9 cellular contexts compared by ENCODE assay signal in genomic region chr2:25700221-25700660, GRCh38. TPM values are rescaled to one million over a fixed set of nuclear protein-coding genes. Genes with fewer than 3 reads are reported as not detected.
DNase-seq lines count a peak whose midpoint lies in the region; ATAC-seq, FAIRE-seq and TF ChIP-seq lines count a peak whose summit lies in the region.
"Had no signal": no experiment of that assay in that cellular context is flagged by ENCODE, and none has a peak within 500 bp of the region (broad histone marks: within the 10 kb centered on the region; RNA-seq: fewer than 3 reads in every experiment).

No MANE protein-coding gene starts in this region.

- no peak overlapping the region for H2AFZ ChIP-seq in DND-41 (ENCODE audit: low read depth, low read length)

- no peaks in the 10 kb centered on the region for H3K4me1 Mint-ChIP-seq in stimulated activated memory B cell treated with anti-CD40 and anti-IgM and Interleukin-4, amounts not matched to agents 10 μg/mL and 1 μg/mL and 100 μg/mL, for 72 hours

- H3K27me3 ChIP-seq in DND-41 (ENCODE audit: insufficient read depth, low read length, poor library complexity) (no peaks in the 10 kb centered on the region), WERI-Rb-1 (ENCODE audit: insufficient read depth, low read depth, severe bottlenecking) (no peaks in the 10 kb centered on the region)

- H3K27ac Mint-ChIP-seq in stimulated activated memory B cell treated with anti-CD40 and anti-IgM and Interleukin-4, amounts not matched to agents 10 μg/mL and 1 μg/mL and 100 μg/mL, for 72 hours = no peak overlapping the region

- no peaks in the 10 kb centered on the region for H3K36me3 Mint-ChIP-seq in stimulated activated memory B cell treated with anti-CD40 and anti-IgM and Interleukin-4, amounts not matched to agents 10 μg/mL and 1 μg/mL and 100 μg/mL, for 72 hours

- H3K36me3 ChIP-seq in DND-41 (ENCODE audit: insufficient read depth, low read length) (no peaks in the 10 kb centered on the region), WERI-Rb-1 (no peaks in the 10 kb centered on the region)

- TF ChIP-seq CTCF in A549 (IDR thresholded peaks at IDR 0.05) (peak; percentile 68), DND-41 (IDR thresholded peaks at IDR 0.05; ENCODE audit: borderline replicate concordance, extremely low read depth, low read length, poor library complexity, severe bottlenecking) (peak; percentile 89), WERI-Rb-1 (IDR thresholded peaks at IDR 0.05; ENCODE audit: low read depth, low read length) (peak; percentile 66)

- H3K27ac ChIP-seq in A549 (no peak overlapping the region), DND-41 (ENCODE audit: low read length) (no peak overlapping the region), WERI-Rb-1 (no peak overlapping the region)

- H3K4me3 ChIP-seq in A549 = no peak overlapping the region
- no peak overlapping the region for H3K4me3 ChIP-seq in DND-41 (ENCODE audit: low read depth in 1 of 2, low read length in 2 of 2)
- H3K4me3 ChIP-seq in WERI-Rb-1 (ENCODE audit: low read depth, low read length) = no peak overlapping the region

- peak; percentile 59 for FAIRE-seq in A549 (lab: Jason Lieb, UNC)
- FAIRE-seq: frontal cortex had no signal

- H3K79me2 ChIP-seq in DND-41 (ENCODE audit: insufficient read depth, low read length) = no peaks in the 10 kb centered on the region

- ATAC-seq in A549 (peak; percentile 75 to 82), DND-41 (ENCODE audit: insufficient read depth, low read depth) (peak; percentile 77; the same call in 2 of the 3 replicates), GM18502 (IDR thresholded peaks at IDR 0.05; ENCODE audit: poor library complexity, unreplicated experiment) (no peak)
- ATAC-seq in stimulated activated memory B cell treated with anti-CD40 and anti-IgM and Interleukin-4, amounts not matched to agents 10 μg/mL and 1 μg/mL and 100 μg/mL, for 72 hours = no peak

- H3K4me3 Mint-ChIP-seq in stimulated activated memory B cell treated with anti-CD40 and anti-IgM and Interleukin-4, amounts not matched to agents 10 μg/mL and 1 μg/mL and 100 μg/mL, for 72 hours = no peak overlapping the region

- TF ChIP-seq RAD21 in A549 (conservative IDR thresholded peaks at IDR 0.05 in 1 of 2, IDR thresholded peaks at IDR 0.05 in 1 of 2) = peak; percentile 63 to 77

- no peak overlapping the region for H3K9ac ChIP-seq in DND-41 (ENCODE audit: low read depth, low read length)

- no peak for TF ChIP-seq EP300 in A549 (IDR thresholded peaks at IDR 0.05)

- no peaks in the 10 kb centered on the region for H3K27me3 Mint-ChIP-seq in stimulated activated memory B cell treated with anti-CD40 and anti-IgM and Interleukin-4, amounts not matched to agents 10 μg/mL and 1 μg/mL and 100 μg/mL, for 72 hours

- H3K9me3 ChIP-seq in A549 (no peaks in the 10 kb centered on the region), DND-41 (ENCODE audit: insufficient read depth, low read length, severe bottlenecking) (no peaks in the 10 kb centered on the region), WERI-Rb-1 (ENCODE audit: severe bottlenecking) (peaks cover 4% of the 10 kb centered on the region)

- 13% methylated on average over 6 of the region's 6 CpGs for WGBS in A549 (ENCODE audit: missing lambda C conversion rate)

- no peaks in the 10 kb centered on the region for H4K20me1 ChIP-seq in DND-41 (ENCODE audit: insufficient read depth, low read length)

- POLR2A ChIA-PET in A549 (lab: Yijun Ruan, JAX) = interaction anchor here (0.8 to 1.0 kb wide), 2 partner anchors 9 to 26 kb away, joined by 3 to 4 read pairs; no protein-coding TSS in a partner anchor

- no peak for TF ChIP-seq POLR2A in A549 (IDR thresholded peaks at IDR 0.05; ENCODE audit: low read length)

- H3K9me3 Mint-ChIP-seq in stimulated activated memory B cell treated with anti-CD40 and anti-IgM and Interleukin-4, amounts not matched to agents 10 μg/mL and 1 μg/mL and 100 μg/mL, for 72 hours = no peaks in the 10 kb centered on the region

- H3K4me1 ChIP-seq in A549 (peaks cover 13% of the 10 kb centered on the region; the same call in 1 of the 3 replicates), DND-41 (ENCODE audit: insufficient read depth, low read length) (no peaks in the 10 kb centered on the region)

- CTCF ChIA-PET in A549 (lab: Yijun Ruan, JAX) = interaction anchor here (0.6 to 6.8 kb wide), 32 partner anchors 10 to 534 kb away, joined by 3 to 126 read pairs (median 5); partner anchors contain the start of gene DNMT3A

- H3K4me2 ChIP-seq in A549 (peak overlapping the region; percentile 39; the same call in 2 of the 3 replicates), DND-41 (ENCODE audit: insufficient read depth, low read length) (no peak overlapping the region)

- DNase-seq in A549 (ENCODE audit: low read depth in 1 of 2, low spot score in 1 of 2) (peak; percentile 55 to 70), DND-41 (peak; percentile 42), NCI-H146 (lab: John Stamatoyannopoulos, UW) (peak; percentile 62), WERI-Rb-1 (peak; percentile 40), fibroblast of peridontal ligament (ENCODE audit: extremely low read depth) (peak; percentile 51), pons (ENCODE audit: low spot score) (peak; percentile 39)

TF ChIP-seq in A549, 52 proteins besides CTCF, POLR2A, EP300 and RAD21:
- TF ChIP-seq GATA3 (IDR thresholded peaks at IDR 0.05; ENCODE audit: borderline replicate concordance) = no peak
- 0 out of 2 replicates have a peak, but pooled peaks have one; percentile 48 for TF ChIP-seq ESRRA (IDR thresholded peaks at IDR 0.05; ENCODE audit: borderline replicate concordance, low read length)
- TF ChIP-seq ZSCAN20 (CRISPR knock-in tag; IDR thresholded peaks at IDR 0.05) = no peak
- no peak for TF ChIP-seq MYC (IDR thresholded peaks at IDR 0.05; ENCODE audit: borderline replicate concordance, low read length)
- no peak for TF ChIP-seq FOSL2 (IDR thresholded peaks at IDR 0.05)
- TF ChIP-seq FOSL2 (CRISPR knock-in tag; IDR thresholded peaks at IDR 0.05) = peak; percentile 81
- TF ChIP-seq SMC3 (IDR thresholded peaks at IDR 0.05) = peak; percentile 79

RNA-seq across cellular contexts. Expression of gene DTNB, which starts 26.9 kb away (rescaled TPM):
- polyA plus RNA-seq in A549 (2011; rRNA removed) = 32.6 and 41.2 TPM in 2 replicates
- polyA plus RNA-seq in A549 (2012; cell fraction: cytosol; rRNA removed) = 16.8 and 19.1 TPM in 2 replicates
- 17.0 and 21.0 TPM in 2 replicates for polyA plus RNA-seq in A549 (2012; cell fraction: nucleus; rRNA removed)
- 11.2 to 12.1 TPM (median 12.0 TPM) in 3 replicates for polyA plus RNA-seq in A549 (2017; fragmentation: RNase III; extraction: RNeasy Plus Mini Kit Qiagen cat#74134 plus additional on column Dnase treatment)
- 40.3 and 40.5 TPM in 2 replicates for polyA minus RNA-seq in A549 (2011; rRNA and poly(A)+ RNA removed)

Comparison
In these comparisons a context has a peak if more than half of its experiments do, and no peak if none do; other contexts are left out.
1. ATAC-seq: peak in A549 (2 of 2) and DND-41 (single experiment); none in GM18502 (single experiment) and stimulated activated memory B cell treated with anti-CD40 and anti-IgM and Interleukin-4, amounts not matched to agents 10 μg/mL and 1 μg/mL and 100 μg/mL, for 72 hours (single experiment).
2. Peak in every context shown above with its lines, with median percentiles within 50 percentile points of each other: DNase-seq and CTCF ChIP-seq.